In the genomic region with DNA sequence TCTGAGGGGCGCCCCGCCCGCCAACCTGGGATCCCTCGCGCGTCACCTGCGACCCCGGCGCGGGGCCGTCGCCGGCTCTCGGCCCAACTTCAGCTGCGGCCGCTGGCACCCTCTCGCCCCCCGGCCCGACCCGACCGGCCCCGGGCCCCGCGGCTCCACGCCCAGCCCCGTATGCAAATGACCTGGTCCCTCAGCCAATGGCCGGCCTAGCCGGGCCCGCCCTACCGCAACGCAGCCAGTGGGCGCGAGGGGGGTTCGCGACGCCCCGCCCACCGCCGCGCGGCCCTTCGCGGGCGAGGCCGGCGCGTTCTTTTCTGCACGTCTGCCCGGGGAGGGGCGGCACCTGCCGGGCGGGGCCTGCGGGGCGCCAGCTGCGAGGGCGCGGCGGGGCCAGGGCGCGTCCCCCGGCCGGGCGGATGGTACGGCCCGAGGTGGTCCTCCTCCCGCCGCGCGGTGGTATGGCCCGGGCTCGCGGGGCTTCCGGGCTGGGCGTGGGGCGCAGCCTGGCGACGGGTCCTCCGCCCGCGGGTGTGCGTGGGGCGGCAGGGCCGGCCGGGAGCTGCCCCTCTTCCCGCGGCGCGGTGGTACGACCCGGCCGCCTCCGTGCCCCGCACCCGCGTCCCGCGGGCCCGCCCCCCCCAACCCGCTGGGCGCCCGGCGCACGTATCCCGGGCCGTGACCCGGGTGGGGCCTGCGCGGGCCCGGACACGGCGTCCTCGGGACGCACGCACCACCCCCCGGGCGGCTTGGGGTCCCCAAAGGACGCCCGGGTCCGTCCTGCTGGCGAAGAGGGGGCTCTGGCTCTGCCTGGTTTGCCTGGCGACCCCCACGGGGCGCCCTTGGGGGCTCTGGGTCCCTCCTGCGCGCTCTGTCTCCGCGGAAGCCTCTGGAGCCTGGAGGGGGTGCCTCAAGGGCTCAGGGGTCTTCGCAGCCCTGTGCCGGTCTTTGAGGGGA, we compare ENCODE assay signal across 7 cellular contexts. TPM values are rescaled to one million over a fixed set of nuclear protein-coding genes. Genes with fewer than 3 reads are reported as not detected.
DNase-seq lines count a peak whose midpoint lies in the region; ATAC-seq and TF ChIP-seq lines count a peak whose summit lies in the region.

No MANE protein-coding gene starts in this region.

- peak; percentile 67 for TF ChIP-seq POLR2A in GM18505 (IDR thresholded peaks at IDR 0.05; ENCODE audit: borderline replicate concordance, extremely low read depth, insufficient read depth, insufficient read length)

- H3K4me3 Mint-ChIP-seq in T-helper 17 cell = peak overlapping the region; percentile 72

- no peaks in the 10 kb centered on the region for H3K9me3 ChIP-seq in T-helper 17 cell (ENCODE audit: control insufficient read depth, low read length, poor library complexity, severe bottlenecking)

- DNase-seq in NCI-H187 (lab: John Stamatoyannopoulos, UW) (peak; percentile 82 to 98), T-helper 17 cell (peak; percentile 87 to 96 (median 94)), anterior cingulate cortex (lab: John Stamatoyannopoulos, UW) (peak; percentile 15 to 94 (median 83)), hepatic stellate cell (ENCODE audit: low spot score) (peak; percentile 99), retina (peak; percentile 93)

- H3K4me1 Mint-ChIP-seq in T-helper 17 cell = no peaks in the 10 kb centered on the region

- no peak overlapping the region for H3K27ac Mint-ChIP-seq in T-helper 17 cell

- H3K27me3 Mint-ChIP-seq in T-helper 17 cell = no peaks in the 10 kb centered on the region

- H3K36me3 Mint-ChIP-seq in T-helper 17 cell (ENCODE audit: low read depth) = no peaks in the 10 kb centered on the region

- ATAC-seq in GM18505 (IDR thresholded peaks at IDR 0.05; ENCODE audit: unreplicated experiment) = peak; percentile 77
- ATAC-seq in HG02943 (IDR thresholded peaks at IDR 0.05; ENCODE audit: low read depth, unreplicated experiment) = peak; percentile 92
- ATAC-seq in T-helper 17 cell = peak; percentile 92

RNA-seq across cellular contexts. Expression of gene PHRF1, which starts 7.7 kb away (rescaled TPM):
- 10 to 100 TPM; 36.7 to 44.8 TPM for total RNA-seq in T-helper 17 cell

RNA-seq across cellular contexts. Expression of gene RASSF7, which starts 7.8 kb away (rescaled TPM):
- 10 to 100 TPM; 24.6 to 29.4 TPM for total RNA-seq in T-helper 17 cell

RNA-seq across cellular contexts. Expression of gene LMNTD2, which starts 8.0 kb away (rescaled TPM):
- 1 to 10 TPM; 3.8 to 6.0 TPM for total RNA-seq in T-helper 17 cell

RNA-seq across cellular contexts. Expression of gene LRRC56, which starts 31.3 kb away (rescaled TPM):
- 1 to 10 TPM; 5.7 to 5.8 TPM for total RNA-seq in T-helper 17 cell

RNA-seq across cellular contexts. Expression of gene HRAS, which starts 33.2 kb away (rescaled TPM):
- total RNA-seq in T-helper 17 cell = 10 to 100 TPM; 31.4 TPM

Comparison
In these comparisons a context has a peak if more than half of its experiments do, and no peak if none do; other contexts are left out.
1. Peak in every context shown above with its lines: DNase-seq and ATAC-seq.